11 cellular contexts compared by ENCODE assay signal in the genomic region with DNA sequence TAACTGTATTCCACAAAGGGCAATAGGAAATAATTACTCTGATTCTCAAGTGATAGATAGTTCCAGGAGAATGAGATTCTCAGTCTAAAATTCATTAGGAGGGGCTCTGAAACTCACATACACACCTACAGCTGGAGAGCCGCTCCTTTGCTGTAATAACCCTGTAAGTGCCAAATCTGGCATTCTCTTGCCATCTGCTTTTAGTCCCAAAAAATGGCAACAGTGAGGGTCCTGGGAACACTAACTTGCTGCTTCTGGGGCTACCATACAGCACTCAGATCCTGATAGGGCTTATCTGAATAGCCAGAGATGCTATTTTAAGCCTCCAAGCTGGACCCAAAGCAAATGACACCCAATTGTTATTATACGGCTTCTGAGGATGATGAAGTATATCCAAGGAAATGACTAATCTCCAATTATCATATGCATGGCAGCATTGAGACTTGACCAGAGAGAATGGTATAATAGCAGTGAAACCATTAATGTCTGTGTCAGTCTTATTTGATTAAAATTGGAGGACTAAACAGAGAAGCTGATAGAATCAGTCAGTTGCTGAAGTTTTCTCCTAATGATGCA.
DNase-seq lines count a peak whose midpoint lies in the region; ATAC-seq, FAIRE-seq and TF ChIP-seq lines count a peak whose summit lies in the region.
"Had no signal": no experiment of that assay in that cellular context is flagged by ENCODE, and none has a peak within 500 bp of the region (broad histone marks: within the 10 kb centered on the region; RNA-seq: fewer than 3 reads in every experiment).

No MANE protein-coding gene starts in this region.

- no peaks in the 10 kb centered on the region for H3K36me3 ChIP-seq in cardiac muscle cell
- H3K36me3 ChIP-seq in thoracic aorta: no peaks in the 10 kb centered on the region

- H3K27ac ChIP-seq in cardiac muscle cell (peak overlapping the region; percentile 81), thoracic aorta (peak overlapping the region; percentile 69)

- H3K9me3 ChIP-seq in cardiac muscle cell (ENCODE audit: low read depth) (no peaks in the 10 kb centered on the region), thoracic aorta (no peaks in the 10 kb centered on the region)

- TF ChIP-seq POLR2A in GM12891 (IDR thresholded peaks at IDR 0.05; ENCODE audit: low read depth, low read length): no peak

- ATAC-seq in thoracic aorta (ENCODE audit: insufficient number of reproducible peaks, low FRiP score, low read depth) (no peak), HG03432 (IDR thresholded peaks at IDR 0.05; ENCODE audit: unreplicated experiment) (no peak)
- ATAC-seq: activated CD8-positive, alpha-beta T cell treated with anti-CD3 and anti-CD28 coated beads for 36 hours had no signal

- in situ Hi-C loops in SK-MEL-5 (cut with HindIII; ENCODE audit: low pct_unique_long_range_greater_than_20kb, low sequenced_read_pairs): no loop called here

- H3K4me3 ChIP-seq in cardiac muscle cell (no peak overlapping the region), thoracic aorta (no peak overlapping the region)

- no peak for TF ChIP-seq CTCF in cardiac muscle cell (IDR thresholded peaks at IDR 0.05; ENCODE audit: low read depth, low read length)
- TF ChIP-seq CTCF in thoracic aorta (IDR thresholded peaks at IDR 0.05): no peak

- DNase-seq in cardiac muscle cell (ENCODE audit: low read depth in 1 of 2, low spot score in 1 of 2): peak in 1 of 2 donors; percentile 24
- DNase-seq in cardiac septum (ENCODE audit: low spot score): no peak
- DNase-seq in SK-MEL-5 (ENCODE audit: low read depth, low spot score): peak; percentile 7
- peak; percentile 74 for DNase-seq in glomerular visceral epithelial cell (ENCODE audit: extremely low spot score)
- DNase-seq in thoracic aorta (ENCODE audit: low spot score): no peak
- DNase-seq in SIG-M5 (lab: John Stamatoyannopoulos, UW): no peak
- no peak for DNase-seq in GM12891 (ENCODE audit: insufficient read length, low spot score)
- DNase-seq: activated CD8-positive, alpha-beta T cell treated with anti-CD3 and anti-CD28 coated beads for 36 hours; NCI-H774; retina had no signal

- H3K4me1 ChIP-seq in cardiac muscle cell (ENCODE audit: low read depth) (peaks cover 51% of the 10 kb centered on the region), thoracic aorta (ENCODE audit: control insufficient read depth in 1 of 2, low read depth in 2 of 2) (peaks cover 31 to 43% of the 10 kb centered on the region in 2 donors)

- intact Hi-C loops in cardiac septum (cut with DNase I): no loop called here

- H3K27me3 ChIP-seq in cardiac muscle cell (no peaks in the 10 kb centered on the region), thoracic aorta (replicated peaks; ENCODE audit: insufficient read depth) (no peaks in the 10 kb centered on the region)

- no peak for FAIRE-seq in GM12891 (lab: Jason Lieb, UNC)

TF ChIP-seq in GM12891, 5 proteins besides CTCF, POLR2A, EP300 and RAD21:
- TF ChIP-seq SPI1 (IDR thresholded peaks at IDR 0.05; ENCODE audit: low read depth, low read length) (no peak), PAX5 (IDR thresholded peaks at IDR 0.05; ENCODE audit: insufficient read depth, low read length, severe bottlenecking) (no peak), TAF1 (IDR thresholded peaks at IDR 0.05; ENCODE audit: low read depth, low read length) (no peak), POU2F2 (IDR thresholded peaks at IDR 0.05; ENCODE audit: low read depth, low read length) (no peak), POLR2AphosphoS5 (IDR thresholded peaks at IDR 0.05; ENCODE audit: low read depth, low read length) (no peak)

Comparison
In these comparisons a context has a peak if more than half of its experiments do, and no peak if none do; other contexts are left out.
1. DNase-seq: peak in SK-MEL-5 (single experiment) and glomerular visceral epithelial cell (single experiment); none in cardiac septum (single experiment), thoracic aorta (single experiment), SIG-M5 (single experiment) and GM12891 (single experiment).